1 cellular context compared by ENCODE assay signal in genomic region chr16:3065742-3066439, GRCh38.
TF ChIP-seq lines count a peak whose summit lies in the region.

No MANE protein-coding gene starts in this region.

TF ChIP-seq in H1, 55 proteins besides CTCF, POLR2A, EP300 and RAD21:
- TF ChIP-seq ATF2 (IDR thresholded peaks at IDR 0.05; ENCODE audit: low read length) = no peak
- TF ChIP-seq PHF8 (conservative IDR thresholded peaks at IDR 0.05; ENCODE audit: low read depth, low read length) = no peak
- no peak for TF ChIP-seq RFX5 (IDR thresholded peaks at IDR 0.05; ENCODE audit: borderline replicate concordance, low read depth, low read length)
- TF ChIP-seq KDM1A (IDR thresholded peaks at IDR 0.05; ENCODE audit: borderline replicate concordance, low read length) = no peak
- no peak for TF ChIP-seq CTBP2 (IDR thresholded peaks at IDR 0.05; ENCODE audit: borderline replicate concordance, insufficient read depth, insufficient read length, low read length)
- no peak for TF ChIP-seq EGR1 (IDR thresholded peaks at IDR 0.05; ENCODE audit: borderline replicate concordance, low read depth, low read length)
- no peak for TF ChIP-seq NANOG (IDR thresholded peaks at IDR 0.05; ENCODE audit: insufficient read depth, low read depth, low read length, poor library complexity, severe bottlenecking)
- no peak for TF ChIP-seq TEAD4 (IDR thresholded peaks at IDR 0.05; ENCODE audit: low read depth, low read length)
- no peak for TF ChIP-seq JUND (IDR thresholded peaks at IDR 0.05; ENCODE audit: low read length)
- no peak for TF ChIP-seq SAP30 (IDR thresholded peaks at IDR 0.05; ENCODE audit: insufficient read depth, insufficient replicate concordance, low read length)
- no peak for TF ChIP-seq ASH2L (IDR thresholded peaks at IDR 0.05; ENCODE audit: low read length)
- peak; percentile 68 for TF ChIP-seq MAX (IDR thresholded peaks at IDR 0.05)
- peak; percentile 68 for TF ChIP-seq E2F6 (IDR thresholded peaks at IDR 0.05)
